ENCODE assay signal across 1 cellular context in genomic region chr1:172269084-172269483, GRCh38.
TF ChIP-seq lines count a peak whose summit lies in the region.

No MANE protein-coding gene starts in this region.

TF ChIP-seq in SK-N-SH, 30 proteins besides CTCF, POLR2A, EP300 and RAD21 (continued from another document):
- TF ChIP-seq MEF2A (IDR thresholded peaks at IDR 0.05; ENCODE audit: borderline replicate concordance, low read depth) (no peak), YY1 (IDR thresholded peaks at IDR 0.05; ENCODE audit: low read depth) (no peak), TAF1 (IDR thresholded peaks at IDR 0.05; ENCODE audit: borderline replicate concordance, low read depth, low read length) (no peak), JUND (IDR thresholded peaks at IDR 0.05) (no peak), MAX (IDR thresholded peaks at IDR 0.05; ENCODE audit: low read depth) (no peak), ELF1 (IDR thresholded peaks at IDR 0.05) (no peak)
TF ChIP-seq in SK-N-SH: peak in this region for 0.
